15 cellular contexts compared by ENCODE assay signal in genomic region chrX:67044029-67044653, GRCh38.
DNase-seq lines count a peak whose midpoint lies in the region; ATAC-seq, FAIRE-seq and TF ChIP-seq lines count a peak whose summit lies in the region.
"Had no signal": no experiment of that assay in that cellular context is flagged by ENCODE, and none has a peak within 500 bp of the region (broad histone marks: within the 10 kb centered on the region; RNA-seq: fewer than 3 reads in every experiment).

No MANE protein-coding gene starts in this region.

- peak; percentile 59 to 70 for TF ChIP-seq RAD21 in liver (IDR thresholded peaks at IDR 0.05)
- TF ChIP-seq RAD21 in HepG2 (CRISPR knock-in tag; IDR thresholded peaks at IDR 0.05): no peak

- H3K9me3 ChIP-seq in liver (ENCODE audit: control insufficient read depth in 4 of 4, low read length in 3 of 4) (no peaks in the 10 kb centered on the region), HepG2 (ENCODE audit: low read length) (peaks cover 52% of the 10 kb centered on the region), left lung (no peaks in the 10 kb centered on the region), stomach (no peaks in the 10 kb centered on the region)
- H3K9me3 ChIP-seq: BLaER1 treated with 17β-estradiol and CSF1 and Interleukin-3, amounts not matched to agents 10 nM and 100 nM had no signal

- H3K9ac ChIP-seq in liver (ENCODE audit: low read depth in 1 of 2, low read length in 2 of 2): peak overlapping the region in 1 of 2 donors; percentile 39
- H3K9ac ChIP-seq in HepG2 (ENCODE audit: insufficient read depth, low read depth, low read length): no peak overlapping the region
- H3K9ac ChIP-seq: BLaER1 treated with 17β-estradiol and CSF1 and Interleukin-3, amounts not matched to agents 10 nM and 100 nM had no signal

- no TSS peak for BruUV-seq in HepG2 (replicated peaks; lab: Mats Ljungman, UMichigan)

- no peaks in the 10 kb centered on the region for H3K36me3 ChIP-seq in liver (ENCODE audit: control insufficient read depth in 4 of 4, insufficient read depth in 3 of 4, low read depth in 1 of 4, low read length in 3 of 4)
- H3K36me3 ChIP-seq in HepG2 (replicated peaks in 1 of 2; ENCODE audit: control insufficient read depth in 1 of 2, insufficient read depth in 2 of 2, low read length in 2 of 2): no peaks in the 10 kb centered on the region
- no peaks in the 10 kb centered on the region for H3K36me3 ChIP-seq in left lung
- no peaks in the 10 kb centered on the region for H3K36me3 ChIP-seq in stomach
- H3K36me3 ChIP-seq: BLaER1 treated with 17β-estradiol and CSF1 and Interleukin-3, amounts not matched to agents 10 nM and 100 nM had no signal

- H3K27me3 ChIP-seq in liver (ENCODE audit: control insufficient read depth in 4 of 4, insufficient read depth in 4 of 4, low read length in 3 of 4) (no peaks in the 10 kb centered on the region), HepG2 (ENCODE audit: control insufficient read depth in 1 of 2, insufficient read depth in 2 of 2, low read length in 2 of 2) (no peaks in the 10 kb centered on the region), left lung (no peaks in the 10 kb centered on the region), stomach (no peaks in the 10 kb centered on the region)

- in situ Hi-C loops in HepG2 (cut with HindIII; ENCODE audit: extremely low pct_ligation_motif_present, low pct_unique_long_range_greater_than_20kb): no loop called here

- H4K20me1 ChIP-seq in HepG2 (ENCODE audit: insufficient read depth, low read length): no peaks in the 10 kb centered on the region
- H4K20me1 ChIP-seq: BLaER1 treated with 17β-estradiol and CSF1 and Interleukin-3, amounts not matched to agents 10 nM and 100 nM had no signal

- FAIRE-seq in HepG2 (lab: Jason Lieb, UNC): no peak
- FAIRE-seq: H54 had no signal

- TF ChIP-seq CTCF in liver (IDR thresholded peaks at IDR 0.05; ENCODE audit: low read depth, low read length, missing input control): no peak
- TF ChIP-seq CTCF in HepG2 (CRISPR knock-in tag; IDR thresholded peaks at IDR 0.05): no peak
- TF ChIP-seq CTCF in left lung (IDR thresholded peaks at IDR 0.05): no peak
- no peak for TF ChIP-seq CTCF in stomach (IDR thresholded peaks at IDR 0.05)

- H2AFZ ChIP-seq in HepG2 (ENCODE audit: low read length): no peak overlapping the region

- POLR2A ChIA-PET in HepG2 (lab: Yijun Ruan, JAX): no interaction called here

- ATAC-seq in HepG2: no peak
- ATAC-seq in left lung: peak; percentile 67
- no peak for ATAC-seq in GM18511 (IDR thresholded peaks at IDR 0.05; ENCODE audit: unreplicated experiment)
- no peak for ATAC-seq in HG03521 (IDR thresholded peaks at IDR 0.05; ENCODE audit: unreplicated experiment)
- ATAC-seq: HCT116 had no signal

- DNase-seq in HepG2 (ENCODE audit: low spot score) (no peak), left lung (no peak), stomach (peak; percentile 26), retina (no peak)
- DNase-seq: 8988T; AML-193; Calu3; CD4-positive, CD25-positive, alpha-beta regulatory T cell; DMS 273 treated with DMSO at 0.1 percent for 48 hours had no signal

- peak overlapping the region in 1 of 3 donors; percentile 28 for H3K4me3 ChIP-seq in liver (ENCODE audit: low read depth in 1 of 3, low read length in 3 of 3)
- no peak overlapping the region for H3K4me3 ChIP-seq in HepG2 (replicated peaks in 1 of 3; ENCODE audit: insufficient read depth in 1 of 3, low read depth in 2 of 3, low read length in 3 of 3)
- no peak overlapping the region for H3K4me3 ChIP-seq in left lung
- H3K4me3 ChIP-seq in stomach: no peak overlapping the region
- H3K4me3 ChIP-seq: BLaER1 treated with 17β-estradiol and CSF1 and Interleukin-3, amounts not matched to agents 10 nM and 100 nM had no signal

- H3K27ac ChIP-seq in liver (ENCODE audit: low read depth in 1 of 2, low read length in 2 of 2) (peak overlapping the region; percentile 43 to 69), HepG2 (ENCODE audit: extremely low read length, insufficient read depth, low read length) (no peak overlapping the region), left lung (no peak overlapping the region), stomach (no peak overlapping the region)
- H3K27ac ChIP-seq: BLaER1 treated with 17β-estradiol and CSF1 and Interleukin-3, amounts not matched to agents 10 nM and 100 nM had no signal

- CTCF ChIA-PET in HepG2 (lab: Yijun Ruan, JAX; ENCODE audit: low intra/inter-chr PET ratio, low total read pairs): no interaction called here

- H3K4me1 ChIP-seq in liver (ENCODE audit: control insufficient read depth in 4 of 4, insufficient read depth in 4 of 4, low read length in 3 of 4) (peaks cover 2 to 27% (median 26%) of the 10 kb centered on the region in 4 donors), HepG2 (ENCODE audit: insufficient read depth, low read length) (no peaks in the 10 kb centered on the region), left lung (no peaks in the 10 kb centered on the region), stomach (no peaks in the 10 kb centered on the region)
- H3K4me1 ChIP-seq: BLaER1 treated with 17β-estradiol and CSF1 and Interleukin-3, amounts not matched to agents 10 nM and 100 nM had no signal

- no peaks in the 10 kb centered on the region for H3K79me2 ChIP-seq in HepG2 (ENCODE audit: insufficient read depth, low read length)

- H3K4me2 ChIP-seq in HepG2 (ENCODE audit: low read depth, low read length): no peak overlapping the region
- H3K4me2 ChIP-seq: BLaER1 treated with 17β-estradiol and CSF1 and Interleukin-3, amounts not matched to agents 10 nM and 100 nM had no signal

- WGBS in liver: 21% methylated on average over 4 of the region's 4 CpGs
- 0% methylated on average over 4 of the region's 4 CpGs for WGBS in HepG2 (ENCODE audit: low lambda C conversion rate)
- 12 to 33% (median 27%) methylated on average over 4 of the region's 4 CpGs for WGBS in stomach, 5 donors

- TF ChIP-seq EP300 in HepG2 (IDR thresholded peaks at IDR 0.05; ENCODE audit: low read depth in 2 of 2, low read length in 2 of 2) (no peak), HepG2 (CRISPR knock-in tag; IDR thresholded peaks at IDR 0.05; ENCODE audit: borderline replicate concordance) (no peak), stomach (IDR thresholded peaks at IDR 0.05) (no peak)

- no peak for TF ChIP-seq POLR2A in HepG2 (IDR thresholded peaks at IDR 0.05; ENCODE audit: insufficient read depth in 1 of 2, low read depth in 2 of 2, low read length in 2 of 2)
- no peak for TF ChIP-seq POLR2A in stomach (IDR thresholded peaks at IDR 0.05)

- intact Hi-C loops in HepG2 (cut with micrococcal nuclease; ENCODE audit: unreplicated experiment): no loop called here
- intact Hi-C loops in left lung (cut with DNase I): no loop called here
- intact Hi-C loops in stomach (cut with DNase I; ENCODE audit: low total_unique reads): no loop called here

TF ChIP-seq in liver, 16 proteins besides CTCF, POLR2A, EP300 and RAD21 (continues in another document):
- TF ChIP-seq HNF4G (IDR thresholded peaks at IDR 0.05): peak; percentile 84
- TF ChIP-seq REST (IDR thresholded peaks at IDR 0.05): peak; percentile 39

TF ChIP-seq in HepG2, 621 proteins besides CTCF, POLR2A, EP300 and RAD21:
- TF ChIP-seq ZMYM2 (CRISPR knock-in tag; IDR thresholded peaks at IDR 0.05): no peak
- TF ChIP-seq ZNF414 (CRISPR knock-in tag; IDR thresholded peaks at IDR 0.05): no peak
- TF ChIP-seq MXD4 (CRISPR knock-in tag; IDR thresholded peaks at IDR 0.05): no peak

Comparison
In these comparisons a context has a peak if more than half of its experiments do, and no peak if none do; other contexts are left out.
1. H3K27ac ChIP-seq: peak in liver (2 of 2); none in HepG2 (single experiment), left lung (0 of 2) and stomach (0 of 5).